ENCODE assay signal across 8 cellular contexts in genomic region chr7:107660381-107661080, GRCh38. TPM values are rescaled to one million over a fixed set of nuclear protein-coding genes. Genes with fewer than 3 reads are reported as not detected.
DNase-seq lines count a peak whose midpoint lies in the region; ATAC-seq and TF ChIP-seq lines count a peak whose summit lies in the region.

Gene SLC26A4, plus strand, starts transcription at chr7:107660828. Its CDS starts 814 bp downstream, at chr7:107661642.

- 3% methylated on average over 37 of the region's 37 CpGs for WGBS in hepatocyte (ENCODE audit: low lambda C conversion rate, missing lambda C conversion rate)
- 2 to 9% (median 4%) methylated on average over 24 to 37 of the region's 37 CpGs for WGBS in spleen, 5 donors

- TF ChIP-seq POLR2A in spleen (IDR thresholded peaks at IDR 0.05) = no peak

- H3K79me2 ChIP-seq in hepatocyte = no peaks in the 10 kb centered on the region

- H3K36me3 ChIP-seq in hepatocyte (replicated peaks; ENCODE audit: insufficient read depth, low read depth) (no peaks in the 10 kb centered on the region), spleen (no peaks in the 10 kb centered on the region)

- H3K9me2 ChIP-seq in hepatocyte (replicated peaks; ENCODE audit: insufficient read depth) = no peaks in the 10 kb centered on the region

- H3K27me3 ChIP-seq in HL-60 (ENCODE audit: insufficient read depth, poor library complexity, severe bottlenecking) (peaks cover 48% of the 10 kb centered on the region), hepatocyte (peaks cover 73% of the 10 kb centered on the region), spleen (replicated peaks in 1 of 7) (peaks cover 0 to 53% (median 32%) of the 10 kb centered on the region in 7 donors)

- no peak for DNase-seq in HL-60 (ENCODE audit: low read depth in 1 of 2, low spot score in 1 of 2)
- peak; percentile 21 for DNase-seq in activated naive CD4-positive, alpha-beta T cell treated with anti-CD3 and anti-CD28 coated beads, Interleukin-2, amount 50 U/mL, for 16 hours
- DNase-seq in hepatocyte (ENCODE audit: low spot score) = peak; percentile 8
- peak; percentile 78 for DNase-seq in spleen
- no peak for DNase-seq in COLO829 (ENCODE audit: low spot score)
- DNase-seq in NCI-H2196 (lab: John Stamatoyannopoulos, UW; ENCODE audit: unreplicated experiment) = no peak

- no peak within 1 kb of the TSS for H3K27ac ChIP-seq in HL-60 (replicated peaks)
- no peak within 1 kb of the TSS for H3K27ac ChIP-seq in hepatocyte
- no peak within 1 kb of the TSS for H3K27ac ChIP-seq in spleen

- H3K9me3 ChIP-seq in hepatocyte (ENCODE audit: low read depth) (no peaks in the 10 kb centered on the region), spleen (no peaks in the 10 kb centered on the region)

- intact Hi-C loops in spleen (cut with DNase I; ENCODE audit: low total_unique reads) = no loop called here

- TF ChIP-seq CTCF in HL-60 (IDR thresholded peaks at IDR 0.05; ENCODE audit: insufficient read depth, low read length) (no peak), hepatocyte (IDR thresholded peaks at IDR 0.05; ENCODE audit: poor library complexity) (no peak), spleen (IDR thresholded peaks at IDR 0.05 in 8 of 11, conservative IDR thresholded peaks at IDR 0.05 in 3 of 11) (no peak)

- peak within 1 kb of the TSS; percentile 83 for H2AFZ ChIP-seq in hepatocyte

- H3K4me1 ChIP-seq in hepatocyte (ENCODE audit: insufficient read depth) (no peaks in the 10 kb centered on the region), spleen (peaks cover 7 to 30% (median 25%) of the 10 kb centered on the region in 6 donors)

- no peaks in the 10 kb centered on the region for H4K20me1 ChIP-seq in hepatocyte (ENCODE audit: insufficient read depth, poor library complexity, severe bottlenecking)

- H3K4me3 ChIP-seq in HL-60 (replicated peaks; ENCODE audit: insufficient read depth, low read length) (peak within 1 kb of the TSS; percentile 43), hepatocyte (peak within 1 kb of the TSS; percentile 59), spleen (peak within 1 kb of the TSS; percentile 38 to 79 (median 54))

- peak within 1 kb of the TSS; percentile 99 for H3K4me2 ChIP-seq in hepatocyte

- ATAC-seq in GM19043 (IDR thresholded peaks at IDR 0.05; ENCODE audit: low read depth, unreplicated experiment) (peak; percentile 46), HG03565 (IDR thresholded peaks at IDR 0.05; ENCODE audit: unreplicated experiment) (no peak)

RNA-seq across cellular contexts. Expression of gene SLC26A4, which starts in this region (rescaled TPM):
- total RNA-seq in hepatocyte (0.20 TPM in 1 of 2 replicates, not detected in the other), spleen (under 1 TPM; 0.09 to 0.75 (median 0.35) TPM)
- polyA plus RNA-seq in hepatocyte (0.35 TPM in 1 of 2 replicates, not detected in the other), spleen (under 1 TPM; 0.10 to 0.24 (median 0.17) TPM)

Comparison
In these comparisons a context has a peak if more than half of its experiments do, and no peak if none do; other contexts are left out.
1. Peak in DNase-seq, H3K4me3 ChIP-seq and H3K4me2 ChIP-seq in hepatocyte; RNA of the gene not detected or under 1 TPM.
2. Peak in DNase-seq and H3K4me3 ChIP-seq in spleen; RNA of the gene not detected or under 1 TPM.